ENCODE assay signal across 8 cellular contexts in genomic region chr6:157763894-157764345, GRCh38. TPM values are rescaled to one million over a fixed set of nuclear protein-coding genes. Genes with fewer than 3 reads are reported as not detected.
DNase-seq lines count a peak whose midpoint lies in the region; ATAC-seq and TF ChIP-seq lines count a peak whose summit lies in the region.

No MANE protein-coding gene starts in this region.

- CTCF ChIA-PET in T-cell (lab: Charles Lee), result interaction anchor here (0.5 to 1.7 kb wide), 13 partner anchors 8 to 262 kb away, joined by 3 to 11 read pairs (median 5); no protein-coding TSS in a partner anchor

- H3K27ac Mint-ChIP-seq in HFFc6 (peak overlapping the region; percentile 97), T-cell (peak overlapping the region; percentile 85 to 93)

- H3K27me3 ChIP-seq in GM06990 (replicated peaks; ENCODE audit: control insufficient read depth, insufficient read depth, low read length) (no peaks in the 10 kb centered on the region), lower lobe of right lung (ENCODE audit: low read depth) (no peaks in the 10 kb centered on the region)

- H3K4me3 ChIP-seq in GM06990 (replicated peaks; ENCODE audit: low read depth, low read length), result peak overlapping the region; percentile 6; the same call in 1 of the 2 replicates
- peak overlapping the region; percentile 12 for H3K4me3 ChIP-seq in lower lobe of right lung

- POLR2A ChIA-PET in T-cell (lab: Charles Lee), result interaction anchor here (0.5 to 1.8 kb wide), 11 partner anchors 8 to 443 kb away, joined by 3 to 8 read pairs (median 4); no protein-coding TSS in a partner anchor

- no peaks in the 10 kb centered on the region for H3K36me3 Mint-ChIP-seq in HFFc6 (ENCODE audit: low read depth)
- H3K36me3 Mint-ChIP-seq in T-cell, result no peaks in the 10 kb centered on the region

- no peak overlapping the region for H3K27ac ChIP-seq in lower lobe of right lung

- no peaks in the 10 kb centered on the region for H3K9me3 ChIP-seq in lower lobe of right lung

- H3K27me3 Mint-ChIP-seq in HFFc6 (ENCODE audit: insufficient read depth), result peaks cover 2% of the 10 kb centered on the region
- no peaks in the 10 kb centered on the region for H3K27me3 Mint-ChIP-seq in T-cell

- H3K9me3 Mint-ChIP-seq in HFFc6 (no peaks in the 10 kb centered on the region), T-cell (no peaks in the 10 kb centered on the region)

- DNase-seq in GM06990 (ENCODE audit: extremely low read depth, insufficient read length), result no peak
- DNase-seq in HFFc6, result no peak
- no peak for DNase-seq in T-cell
- DNase-seq in lower lobe of right lung, result no peak
- DNase-seq in NCI-H446 (lab: John Stamatoyannopoulos, UW), result no peak
- DNase-seq in NCI-H2227 treated with DMSO at 0.1 percent for 48 hours (lab: John Stamatoyannopoulos, UW), result no peak
- no peak for DNase-seq in head of caudate nucleus
- no peak for DNase-seq in NCI-H1105 treated with DMSO at 0.1 percent for 48 hours (lab: John Stamatoyannopoulos, UW)

- H3K4me3 Mint-ChIP-seq in HFFc6 (peak overlapping the region; percentile 74), T-cell (peak overlapping the region; percentile 49 to 72 (median 64))

- TF ChIP-seq CTCF in GM06990 (IDR thresholded peaks at IDR 0.05; ENCODE audit: insufficient read depth, low read length, poor library complexity, severe bottlenecking) (no peak), HFFc6 (IDR thresholded peaks at IDR 0.05) (no peak), lower lobe of right lung (IDR thresholded peaks at IDR 0.05) (no peak)

- intact Hi-C loops in lower lobe of right lung (cut with DNase I) (no loop called here), head of caudate nucleus (cut with DNase I) (no loop called here)

- ATAC-seq in T-cell (replicated peaks in 1 of 4), result peak in 2 of 4 experiments; percentile 2 to 13
- no peak for ATAC-seq in lower lobe of right lung

- peaks cover 77% of the 10 kb centered on the region for H3K4me1 Mint-ChIP-seq in HFFc6 (ENCODE audit: low read depth)
- H3K4me1 Mint-ChIP-seq in T-cell, result peaks cover 67 to 84% (median 80%) of the 10 kb centered on the region in 3 donors

- H3K36me3 ChIP-seq in GM06990 (ENCODE audit: control insufficient read depth, insufficient read depth, low read length), result no peaks in the 10 kb centered on the region
- no peaks in the 10 kb centered on the region for H3K36me3 ChIP-seq in lower lobe of right lung

- peaks cover 36% of the 10 kb centered on the region for H3K4me1 ChIP-seq in lower lobe of right lung

RNA-seq across cellular contexts. Expression of gene SNX9, which starts 59.1 kb away (rescaled TPM):
- total RNA-seq in HFFc6 (2021; fragmentation: NEBNext Ultra II Directional; extraction: Animal tissue kit (Norgen Biotek cat#: 25700)), result 10 to 100 TPM; 37.2 to 46.6 (median 40.9) TPM
- total RNA-seq in T-cell, result 10 to 100 TPM; 20.5 to 25.9 (median 23.7) TPM
- 25.0 TPM for total RNA-seq in lower lobe of right lung
